19 cellular contexts compared by ENCODE assay signal in the genomic region with DNA sequence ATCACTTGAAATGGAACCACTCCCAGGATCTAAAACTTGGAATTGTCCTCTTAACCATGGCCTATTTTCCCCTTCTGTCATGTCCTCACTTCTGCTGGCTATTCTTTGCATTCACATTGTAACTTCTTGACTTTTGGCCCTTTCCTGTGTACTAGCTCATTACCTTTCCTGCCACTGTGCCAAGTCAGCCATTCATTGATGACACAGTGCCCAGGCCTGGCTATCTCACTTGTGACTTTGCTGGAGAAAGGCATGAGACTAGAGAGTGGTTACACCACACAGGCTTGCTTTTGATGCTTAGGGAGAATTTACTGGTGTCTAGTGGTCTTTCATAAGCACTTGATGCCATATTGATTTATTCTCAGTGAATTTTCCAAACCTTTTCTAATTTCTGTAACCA.
DNase-seq lines count a peak whose midpoint lies in the region; ATAC-seq and TF ChIP-seq lines count a peak whose summit lies in the region.
"Had no signal": no experiment of that assay in that cellular context is flagged by ENCODE, and none has a peak within 500 bp of the region (broad histone marks: within the 10 kb centered on the region; RNA-seq: fewer than 3 reads in every experiment).

No MANE protein-coding gene starts in this region.

- no peak overlapping the region for H3K4me3 ChIP-seq in breast epithelium
- H3K4me3 ChIP-seq in tibial artery: no peak overlapping the region
- H3K4me3 ChIP-seq: A549, BLaER1 had no signal

- intact Hi-C loops in MCF 10A (cut with micrococcal nuclease): no loop called here
- intact Hi-C loops in breast epithelium (cut with DNase I; ENCODE audit: low total_unique reads): no loop called here
- intact Hi-C loops in tibial artery (cut with DNase I; ENCODE audit: low total_unique reads): no loop called here

- no peaks in the 10 kb centered on the region for H3K27me3 Mint-ChIP-seq in MCF 10A (ENCODE audit: insufficient read depth, unreplicated experiment)
- peaks cover 17% of the 10 kb centered on the region for H3K27me3 Mint-ChIP-seq in stimulated activated naive CD8-positive, alpha-beta T cell treated with anti-CD3 and anti-CD28 coated beads, Interleukin-15, amount 100 ng/mL, for 72 hours

- H3K4me1 Mint-ChIP-seq in MCF 10A (ENCODE audit: insufficient read depth, unreplicated experiment): peaks cover 6% of the 10 kb centered on the region
- H3K4me1 Mint-ChIP-seq in stimulated activated naive CD8-positive, alpha-beta T cell treated with anti-CD3 and anti-CD28 coated beads, Interleukin-15, amount 100 ng/mL, for 72 hours: peaks cover 9% of the 10 kb centered on the region
- H3K4me1 Mint-ChIP-seq: CD4-positive, alpha-beta memory T cell; H9 had no signal

- TF ChIP-seq CTCF in MCF 10A (IDR thresholded peaks at IDR 0.05; ENCODE audit: unreplicated experiment) (no peak), breast epithelium (IDR thresholded peaks at IDR 0.05) (no peak), tibial artery (IDR thresholded peaks at IDR 0.05) (no peak)

- CTCF ChIA-PET in MCF 10A (lab: Yijun Ruan, JAX): interaction anchor here (0.6 kb wide), 1 partner anchor 47 kb away, joined by 3 read pairs; no protein-coding TSS in a partner anchor

- no peak for DNase-seq in MCF 10A (ENCODE audit: unreplicated experiment)
- no peak for DNase-seq in breast epithelium (ENCODE audit: low spot score in 2 of 2)
- peak; percentile 64 for DNase-seq in kidney tubule cell (ENCODE audit: low spot score)
- no peak for DNase-seq in tibial artery
- DNase-seq in stimulated activated naive CD8-positive, alpha-beta T cell treated with anti-CD3 and anti-CD28 coated beads, Interleukin-15, amount 100 ng/mL, for 72 hours: no peak
- DNase-seq in NCI-H146 treated with DMSO at 0.1 percent for 48 hours (lab: John Stamatoyannopoulos, UW; ENCODE audit: unreplicated experiment): no peak
- DNase-seq: AML-193; Calu3; CD4-positive, alpha-beta memory T cell; DMS79 treated with DMSO at 0.1 percent for 48 hours; GF-D8; H9 had no signal

- H3K9me3 ChIP-seq in breast epithelium: no peaks in the 10 kb centered on the region
- no peaks in the 10 kb centered on the region for H3K9me3 ChIP-seq in tibial artery
- H3K9me3 ChIP-seq: A549, BLaER1 had no signal

- no TSS peak for BruUV-seq in MCF 10A (replicated peaks; lab: Mats Ljungman, UMichigan)

- no peaks in the 10 kb centered on the region for H3K36me3 Mint-ChIP-seq in MCF 10A (ENCODE audit: insufficient read depth, unreplicated experiment)
- H3K36me3 Mint-ChIP-seq: CD14-positive monocyte; CD4-positive, alpha-beta memory T cell; IgD-negative memory B cell had no signal

- no peak for TF ChIP-seq POLR2A in breast epithelium (IDR thresholded peaks at IDR 0.05)

- H3K36me3 ChIP-seq in breast epithelium (no peaks in the 10 kb centered on the region), tibial artery (no peaks in the 10 kb centered on the region)
- H3K36me3 ChIP-seq: BLaER1 had no signal

- POLR2A ChIA-PET in MCF 10A (lab: Yijun Ruan, JAX): no interaction called here

- H3K27ac Mint-ChIP-seq in MCF 10A (ENCODE audit: low read depth, unreplicated experiment): peak overlapping the region; percentile 66
- no peak overlapping the region for H3K27ac Mint-ChIP-seq in stimulated activated naive CD8-positive, alpha-beta T cell treated with anti-CD3 and anti-CD28 coated beads, Interleukin-15, amount 100 ng/mL, for 72 hours
- H3K27ac Mint-ChIP-seq: IgD-negative memory B cell had no signal

- no peak for ATAC-seq in stimulated activated naive CD8-positive, alpha-beta T cell treated with anti-CD3 and anti-CD28 coated beads, Interleukin-15, amount 100 ng/mL, for 72 hours
- no peak for ATAC-seq in GM21367 (IDR thresholded peaks at IDR 0.05; ENCODE audit: unreplicated experiment)
- ATAC-seq: A549, HepG2 had no signal

- no peaks in the 10 kb centered on the region for H3K4me1 ChIP-seq in breast epithelium
- peaks cover 0 to 64% (median 28%) of the 10 kb centered on the region in 4 donors for H3K4me1 ChIP-seq in tibial artery
- H3K4me1 ChIP-seq: BLaER1 had no signal

- no peak overlapping the region for H3K27ac ChIP-seq in breast epithelium
- H3K27ac ChIP-seq in tibial artery: peak overlapping the region; percentile 87 to 90
- H3K27ac ChIP-seq: 22Rv1, BLaER1 had no signal

- H3K9me3 Mint-ChIP-seq in MCF 10A (ENCODE audit: unreplicated experiment): no peaks in the 10 kb centered on the region
- no peaks in the 10 kb centered on the region for H3K9me3 Mint-ChIP-seq in stimulated activated naive CD8-positive, alpha-beta T cell treated with anti-CD3 and anti-CD28 coated beads, Interleukin-15, amount 100 ng/mL, for 72 hours
- H3K9me3 Mint-ChIP-seq: H9, IgD-negative memory B cell had no signal

- H3K4me3 Mint-ChIP-seq in MCF 10A (ENCODE audit: unreplicated experiment): no peak overlapping the region
- no peak overlapping the region for H3K4me3 Mint-ChIP-seq in stimulated activated naive CD8-positive, alpha-beta T cell treated with anti-CD3 and anti-CD28 coated beads, Interleukin-15, amount 100 ng/mL, for 72 hours
- H3K4me3 Mint-ChIP-seq: CD14-positive monocyte; CD4-positive, alpha-beta memory T cell; H9 had no signal

- H3K27me3 ChIP-seq in breast epithelium (no peaks in the 10 kb centered on the region), tibial artery (no peaks in the 10 kb centered on the region)
- H3K27me3 ChIP-seq: BLaER1 had no signal

Comparison
In these comparisons a context has a peak if more than half of its experiments do, and no peak if none do; other contexts are left out.
1. H3K27ac ChIP-seq: peak in tibial artery (2 of 2); none in breast epithelium (0 of 2).